In genomic region chr3:47855461-47856383, GRCh38 we compare ENCODE assay signal across 24 cellular contexts. TPM values are rescaled to one million over a fixed set of nuclear protein-coding genes. Genes with fewer than 3 reads are reported as not detected.
DNase-seq lines count a peak whose midpoint lies in the region; ATAC-seq and TF ChIP-seq lines count a peak whose summit lies in the region.
"Had no signal": no experiment of that assay in that cellular context is flagged by ENCODE, and none has a peak within 500 bp of the region (broad histone marks: within the 10 kb centered on the region; RNA-seq: fewer than 3 reads in every experiment).

No MANE protein-coding gene starts in this region.

- H3K4me1 ChIP-seq in CD4-positive, alpha-beta memory T cell (ENCODE audit: insufficient read depth, low read length): no peaks in the 10 kb centered on the region
- H3K4me1 ChIP-seq in psoas muscle: peaks cover 24% of the 10 kb centered on the region
- H3K4me1 ChIP-seq: esophagus squamous epithelium, suprapubic skin had no signal

- POLR2A ChIA-PET in CD4-positive, alpha-beta memory T cell (lab: Charles Lee; ENCODE audit: partially characterized antibody): no interaction called here

- no peaks in the 10 kb centered on the region for H3K27me3 Mint-ChIP-seq in CD4-positive, alpha-beta memory T cell
- no peaks in the 10 kb centered on the region for H3K27me3 Mint-ChIP-seq in chondrocyte (ENCODE audit: low read depth)
- H3K27me3 Mint-ChIP-seq in stimulated activated naive CD8-positive, alpha-beta T cell treated with anti-CD3 and anti-CD28 coated beads, Interleukin-15, amount 100 ng/mL, for 72 hours: no peaks in the 10 kb centered on the region

- intact Hi-C loops in CD4-positive, alpha-beta memory T cell (cut with micrococcal nuclease): no loop called here
- intact Hi-C loops in psoas muscle (cut with DNase I): no loop called here

- H3K9me3 ChIP-seq in CD4-positive, alpha-beta memory T cell (ENCODE audit: control insufficient read depth in 1 of 2, low read length in 2 of 2): no peaks in the 10 kb centered on the region
- no peaks in the 10 kb centered on the region for H3K9me3 ChIP-seq in psoas muscle
- H3K9me3 ChIP-seq: esophagus squamous epithelium, suprapubic skin had no signal

- 34 to 71% (median 35%) methylated on average over 21 of the region's 21 CpGs for WGBS in psoas muscle, 3 donors

- H3K4me1 Mint-ChIP-seq in CD4-positive, alpha-beta memory T cell: no peaks in the 10 kb centered on the region
- H3K4me1 Mint-ChIP-seq in chondrocyte (ENCODE audit: low read depth): no peaks in the 10 kb centered on the region
- H3K4me1 Mint-ChIP-seq in stimulated activated naive CD8-positive, alpha-beta T cell treated with anti-CD3 and anti-CD28 coated beads, Interleukin-15, amount 100 ng/mL, for 72 hours: no peaks in the 10 kb centered on the region

- peaks cover 43% of the 10 kb centered on the region for H3K36me3 ChIP-seq in CD4-positive, alpha-beta memory T cell (ENCODE audit: insufficient read depth, low read length)
- H3K36me3 ChIP-seq in psoas muscle (ENCODE audit: insufficient read depth in 1 of 2, low read depth in 1 of 2): peaks cover 3 to 98% of the 10 kb centered on the region in 2 donors

- no peaks in the 10 kb centered on the region for H3K9me3 Mint-ChIP-seq in CD4-positive, alpha-beta memory T cell
- H3K9me3 Mint-ChIP-seq in chondrocyte (ENCODE audit: low read depth): no peaks in the 10 kb centered on the region
- H3K9me3 Mint-ChIP-seq in stimulated activated naive CD8-positive, alpha-beta T cell treated with anti-CD3 and anti-CD28 coated beads, Interleukin-15, amount 100 ng/mL, for 72 hours: no peaks in the 10 kb centered on the region
- H3K9me3 Mint-ChIP-seq: H9; T-helper 1 cell treated with Interleukin-12 subunit alpha and Interleukin-12 subunit beta and Interleukin-4 antibody, amounts not matched to agents 30 μg/mL and 1 μg/mL, for 36 hours had no signal

- no peak overlapping the region for H3K27ac ChIP-seq in CD4-positive, alpha-beta memory T cell (ENCODE audit: low read depth, low read length)
- peak overlapping the region; percentile 64 for H3K27ac ChIP-seq in psoas muscle
- H3K27ac ChIP-seq: C4-2B, esophagus squamous epithelium, suprapubic skin had no signal

- TF ChIP-seq CTCF in chondrocyte (IDR thresholded peaks at IDR 0.05): no peak
- TF ChIP-seq CTCF in psoas muscle (IDR thresholded peaks at IDR 0.05): no peak

- DNase-seq in AG20443 (ENCODE audit: low spot score): peak; percentile 4
- no peak for DNase-seq in CD4-positive, alpha-beta memory T cell
- peak; percentile 67 for DNase-seq in chondrocyte (ENCODE audit: low spot score)
- DNase-seq in psoas muscle: peak; percentile 61 to 84
- DNase-seq in stimulated activated naive CD8-positive, alpha-beta T cell treated with anti-CD3 and anti-CD28 coated beads, Interleukin-15, amount 100 ng/mL, for 72 hours: no peak
- DNase-seq in D341Med (ENCODE audit: low spot score): no peak
- DNase-seq: activated CD4-positive, CD25-positive, alpha-beta regulatory T cell treated with anti-CD3 and anti-CD28 coated beads, Interleukin-2, amount 50 U/mL, for 72 hours; activated naive CD4-positive, alpha-beta T cell; activated T-cell treated with anti-CD3 and anti-CD28 coated beads, Interleukin-2, amount 50 U/mL, for 1 hour; Calu3; DND-41; esophagus squamous epithelium; foreskin melanocyte; H9; kidney glomerular epithelial cell; NCI-H1105; NCI-H2029; NCI-H226; NCI-H748 treated with DMSO at 0.1 percent for 48 hours; stimulated activated CD4-positive, alpha-beta T cell treated with anti-CD3 and anti-CD28 coated beads, Interleukin-2, amount 100 ng/mL, for 48 hours had no signal

- peak overlapping the region in 4 of 7 donors; percentile 22 to 84 (median 58) for H3K27ac Mint-ChIP-seq in CD4-positive, alpha-beta memory T cell
- peak overlapping the region; percentile 59 for H3K27ac Mint-ChIP-seq in chondrocyte (ENCODE audit: unreplicated experiment)
- H3K27ac Mint-ChIP-seq in stimulated activated naive CD8-positive, alpha-beta T cell treated with anti-CD3 and anti-CD28 coated beads, Interleukin-15, amount 100 ng/mL, for 72 hours: peak overlapping the region in 1 of 2 donors; percentile 65
- H3K27ac Mint-ChIP-seq: T-helper 1 cell treated with Interleukin-12 subunit alpha and Interleukin-12 subunit beta and Interleukin-4 antibody, amounts not matched to agents 30 μg/mL and 1 μg/mL, for 36 hours had no signal

- ATAC-seq in psoas muscle (peak; percentile 51 to 66 (median 56)), GM18861 (IDR thresholded peaks at IDR 0.05; ENCODE audit: unreplicated experiment) (no peak)
- ATAC-seq in stimulated activated naive CD8-positive, alpha-beta T cell treated with anti-CD3 and anti-CD28 coated beads, Interleukin-15, amount 100 ng/mL, for 72 hours: no peak

- CTCF ChIA-PET in CD4-positive, alpha-beta memory T cell (lab: Charles Lee; ENCODE audit: partially characterized antibody): no interaction called here

- no peak overlapping the region for H3K4me3 Mint-ChIP-seq in CD4-positive, alpha-beta memory T cell
- no peak overlapping the region for H3K4me3 Mint-ChIP-seq in chondrocyte (ENCODE audit: unreplicated experiment)
- no peak overlapping the region for H3K4me3 Mint-ChIP-seq in stimulated activated naive CD8-positive, alpha-beta T cell treated with anti-CD3 and anti-CD28 coated beads, Interleukin-15, amount 100 ng/mL, for 72 hours
- H3K4me3 Mint-ChIP-seq: H9; T-helper 1 cell treated with Interleukin-12 subunit alpha and Interleukin-12 subunit beta and Interleukin-4 antibody, amounts not matched to agents 30 μg/mL and 1 μg/mL, for 36 hours had no signal

- H3K4me3 ChIP-seq in CD4-positive, alpha-beta memory T cell (ENCODE audit: low read length in 2 of 2): no peak overlapping the region
- no peak overlapping the region for H3K4me3 ChIP-seq in psoas muscle
- H3K4me3 ChIP-seq: esophagus squamous epithelium, suprapubic skin had no signal

- H3K27me3 ChIP-seq in CD4-positive, alpha-beta memory T cell (ENCODE audit: insufficient read depth, low read length): no peaks in the 10 kb centered on the region
- H3K27me3 ChIP-seq in psoas muscle (ENCODE audit: insufficient read depth in 3 of 3, low read length in 2 of 3): no peaks in the 10 kb centered on the region
- H3K27me3 ChIP-seq: esophagus squamous epithelium, suprapubic skin had no signal

- peaks cover 8 to 52% of the 10 kb centered on the region in 2 donors for H3K36me3 Mint-ChIP-seq in CD4-positive, alpha-beta memory T cell
- H3K36me3 Mint-ChIP-seq in chondrocyte (ENCODE audit: low read depth): peaks cover 36% of the 10 kb centered on the region

RNA-seq across cellular contexts. Expression of gene DHX30, which starts 52.8 kb away (rescaled TPM):
- total RNA-seq in CD4-positive, alpha-beta memory T cell: 10 to 100 TPM; 86.5 to 93.0 TPM
- 10 to 100 TPM; 31.3 to 49.0 TPM for polyA plus RNA-seq in CD4-positive, alpha-beta memory T cell
- total RNA-seq in chondrocyte (44.8 to 73.7 TPM (median 47.5 TPM) in 3 replicates), psoas muscle (10 to 100 TPM; 43.3 to 62.3 (median 52.3) TPM)
- polyA plus RNA-seq in psoas muscle: 10 to 100 TPM; 40.6 to 57.2 (median 48.8) TPM

Comparison
In these comparisons a context has a peak if more than half of its experiments do, and no peak if none do; other contexts are left out.
1. DNase-seq: peak in AG20443 (single experiment), chondrocyte (single experiment) and psoas muscle (2 of 2); none in CD4-positive, alpha-beta memory T cell (0 of 5), stimulated activated naive CD8-positive, alpha-beta T cell treated with anti-CD3 and anti-CD28 coated beads, Interleukin-15, amount 100 ng/mL, for 72 hours (0 of 2) and D341Med (single experiment).
2. ATAC-seq: peak in psoas muscle (4 of 4); none in stimulated activated naive CD8-positive, alpha-beta T cell treated with anti-CD3 and anti-CD28 coated beads, Interleukin-15, amount 100 ng/mL, for 72 hours (single experiment) and GM18861 (single experiment).